ENCODE assay signal across 10 cellular contexts in genomic region chr1:26171084-26172072, GRCh38. TPM values are rescaled to one million over a fixed set of nuclear protein-coding genes. Genes with fewer than 3 reads are reported as not detected.
DNase-seq lines count a peak whose midpoint lies in the region; ATAC-seq, FAIRE-seq and TF ChIP-seq lines count a peak whose summit lies in the region.
"Had no signal": no experiment of that assay in that cellular context is flagged by ENCODE, and none has a peak within 500 bp of the region (broad histone marks: within the 10 kb centered on the region; RNA-seq: fewer than 3 reads in every experiment).

Gene ZNF593OS, minus strand, starts transcription at chr1:26171832. Its CDS starts 171 bp downstream, at chr1:26171661.

- BruUV-seq in OCI-LY7 (replicated peaks; lab: Mats Ljungman, UMichigan) = no TSS peak

- peak; percentile 53 to 69 (median 64) for ATAC-seq in psoas muscle
- no peak for ATAC-seq in left colon

- no peaks in the 10 kb centered on the region for H4K20me1 ChIP-seq in OCI-LY7 (ENCODE audit: insufficient read depth, low read length)

- H3K27me3 ChIP-seq in endocrine pancreas (ENCODE audit: control insufficient read depth, insufficient read depth, low read length) = no peaks in the 10 kb centered on the region
- no peaks in the 10 kb centered on the region for H3K27me3 ChIP-seq in psoas muscle (ENCODE audit: insufficient read depth in 3 of 3, low read length in 2 of 3)
- H3K27me3 ChIP-seq in small intestine (ENCODE audit: control insufficient read depth in 2 of 2, insufficient read depth in 2 of 2, low read length in 2 of 2) = no peaks in the 10 kb centered on the region
- H3K27me3 ChIP-seq: cardiac muscle cell had no signal

- H3K36me3 ChIP-seq in OCI-LY7 (ENCODE audit: insufficient read depth, low read length) = peaks cover 22% of the 10 kb centered on the region
- no peaks in the 10 kb centered on the region for H3K36me3 ChIP-seq in endocrine pancreas (ENCODE audit: control insufficient read depth, insufficient read depth, low read length)
- no peaks in the 10 kb centered on the region for H3K36me3 ChIP-seq in psoas muscle (ENCODE audit: insufficient read depth in 1 of 2, low read depth in 1 of 2)
- no peaks in the 10 kb centered on the region for H3K36me3 ChIP-seq in small intestine (ENCODE audit: control insufficient read depth in 2 of 2, insufficient read depth in 2 of 2, low read length in 2 of 2)
- H3K36me3 ChIP-seq: cardiac muscle cell had no signal

- DNase-seq in GM12865 (ENCODE audit: low read depth) (no peak), OCI-LY7 (ENCODE audit: low spot score) (no peak), psoas muscle (peak; percentile 49 to 80), left colon (no peak), NCI-H1105 treated with DMSO at 0.1 percent for 48 hours (lab: John Stamatoyannopoulos, UW) (no peak), small intestine (no peak), NCI-H345 (lab: John Stamatoyannopoulos, UW) (no peak)
- DNase-seq: NCI-H526 had no signal

- no peak within 1 kb of the TSS for H2AFZ ChIP-seq in OCI-LY7 (ENCODE audit: low read length)

- no peak for TF ChIP-seq CTCF in GM12865 (IDR thresholded peaks at IDR 0.05; ENCODE audit: insufficient read depth, low read depth, low read length, missing control alignments)
- no peak for TF ChIP-seq CTCF in OCI-LY7 (conservative IDR thresholded peaks at IDR 0.05; ENCODE audit: low read length)
- TF ChIP-seq CTCF in psoas muscle (IDR thresholded peaks at IDR 0.05) = no peak

- no peaks in the 10 kb centered on the region for H3K9me2 ChIP-seq in OCI-LY7 (ENCODE audit: insufficient read depth, low read length)

- H3K4me3 ChIP-seq in GM12865 (ENCODE audit: low read depth, low read length) (peak within 1 kb of the TSS; percentile 87), OCI-LY7 (ENCODE audit: low read depth, low read length, poor library complexity, severe bottlenecking) (peak within 1 kb of the TSS; percentile 81), endocrine pancreas (ENCODE audit: control insufficient read depth, insufficient read depth, low read length) (no peak within 1 kb of the TSS), psoas muscle (peak within 1 kb of the TSS; percentile 77), small intestine (ENCODE audit: low read depth in 1 of 2, low read length in 2 of 2) (peak within 1 kb of the TSS in 1 of 2 donors; percentile 64)

- intact Hi-C loops in OCI-LY7 (cut with micrococcal nuclease; ENCODE audit: unreplicated experiment) = no loop called here
- intact Hi-C loops in psoas muscle (cut with DNase I) = no loop called here
- intact Hi-C loops in left colon (cut with DNase I, micrococcal nuclease) = loop anchor here in 1 of 2 donors (10.0 kb wide), 1 partner anchor 63 kb away; the partner anchor contains the start of gene CEP85

- POLR2A ChIA-PET in OCI-LY7 (lab: Charles Lee) = no interaction called here

- FAIRE-seq in small intestine (lab: Jason Lieb, UNC) = no peak

- H3K4me2 ChIP-seq in OCI-LY7 (ENCODE audit: low read length) = peak within 1 kb of the TSS; percentile 87

- H3K9me3 ChIP-seq in OCI-LY7 (ENCODE audit: low read length) (no peaks in the 10 kb centered on the region), endocrine pancreas (ENCODE audit: control insufficient read depth, low read length) (no peaks in the 10 kb centered on the region), psoas muscle (no peaks in the 10 kb centered on the region), small intestine (ENCODE audit: control insufficient read depth, low read depth) (no peaks in the 10 kb centered on the region)

- peaks cover 14% of the 10 kb centered on the region for H3K79me2 ChIP-seq in OCI-LY7 (ENCODE audit: insufficient read depth, low read depth, low read length)

- H3K27ac ChIP-seq in OCI-LY7 (ENCODE audit: low read depth, low read length, poor library complexity, severe bottlenecking) = no peak within 1 kb of the TSS
- peak within 1 kb of the TSS; percentile 90 for H3K27ac ChIP-seq in psoas muscle
- no peak within 1 kb of the TSS for H3K27ac ChIP-seq in small intestine (ENCODE audit: low read depth in 1 of 2, low read length in 1 of 2)

- H3K9ac ChIP-seq in endocrine pancreas (ENCODE audit: control insufficient read depth, insufficient read depth, low read length) = peak within 1 kb of the TSS; percentile 70

- 80 to 86% (median 83%) methylated on average over 34 of the region's 34 CpGs for WGBS in psoas muscle, 3 donors
- WGBS in small intestine, 3 donors = 94 to 96% (median 94%) methylated on average over 33 to 34 of the region's 34 CpGs

- H3K4me1 ChIP-seq in OCI-LY7 (ENCODE audit: insufficient read depth, low read length, poor library complexity, severe bottlenecking) (peaks cover 9% of the 10 kb centered on the region), endocrine pancreas (ENCODE audit: control insufficient read depth, insufficient read depth, low read length) (no peaks in the 10 kb centered on the region), psoas muscle (peaks cover 17% of the 10 kb centered on the region), small intestine (ENCODE audit: control insufficient read depth in 2 of 2, insufficient read depth in 1 of 2, low read depth in 1 of 2, low read length in 1 of 2) (no peaks in the 10 kb centered on the region)

- CTCF ChIA-PET in OCI-LY7 (lab: Charles Lee; ENCODE audit: unreplicated experiment) = no interaction called here

RNA-seq across cellular contexts. Expression of gene ZNF593OS, which starts in this region (rescaled TPM):
- total RNA-seq in OCI-LY7 (2014; rRNA removed; shearing (Covaris generic)) = not detected in 2 replicates
- not detected in 2 replicates for total RNA-seq in OCI-LY7 (2022)
- total RNA-seq in psoas muscle = 1 to 10 TPM; 1.6 to 4.2 (median 2.9) TPM
- polyA plus RNA-seq in psoas muscle = under 1 TPM; 0.16 to 0.70 (median 0.44) TPM
- total RNA-seq in left colon = not detected
- polyA plus RNA-seq in small intestine = under 1 TPM in 1 of 3 donors, not detected in 2; 0.16 TPM
- total RNA-seq: cardiac muscle cell had no signal

Comparison
In these comparisons a context has a peak if more than half of its experiments do, and no peak if none do; other contexts are left out.
1. DNase-seq: peak in psoas muscle (2 of 2); none in GM12865 (single experiment), OCI-LY7 (single experiment), left colon (0 of 2), NCI-H1105 treated with DMSO at 0.1 percent for 48 hours (single experiment), small intestine (single experiment) and NCI-H345 (single experiment).